Comparison of ENCODE assay signal across 10 cellular contexts in the genomic region with DNA sequence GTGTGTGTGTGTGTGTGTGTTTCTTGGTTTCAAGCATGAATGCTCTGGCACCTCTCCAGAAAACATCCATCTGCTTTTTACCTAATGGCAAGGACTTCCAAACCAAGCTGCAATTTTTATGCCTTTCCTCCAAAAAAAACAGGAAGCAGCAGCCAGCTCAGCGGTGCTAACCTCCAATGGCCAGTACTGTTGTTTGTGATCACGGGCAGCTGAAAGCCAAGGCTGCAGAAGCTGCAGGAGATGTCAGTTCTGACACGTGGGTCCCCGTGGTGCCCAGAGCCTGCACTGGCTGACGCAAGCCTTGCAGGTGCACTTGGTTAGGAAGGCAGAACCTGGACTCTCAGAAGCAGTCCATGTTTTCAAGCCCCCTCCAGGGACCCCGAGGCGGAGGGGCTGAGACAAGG.
A peak's percentile ranks its signal among the peaks of the same experiment; 100 is the strongest.
DNase-seq lines count a peak whose midpoint lies in the region; ATAC-seq, FAIRE-seq and TF ChIP-seq lines count a peak whose summit lies in the region.
"Had no signal": no experiment of that assay in that cellular context is flagged by ENCODE, and none has a peak within 500 bp of the region (broad histone marks: within the 10 kb centered on the region; RNA-seq: fewer than 3 reads in every experiment).

No MANE protein-coding gene starts in this region.

- H3K36me3 ChIP-seq in PC-3 (ENCODE audit: low read depth, low read length) (no peaks in the 10 kb centered on the region), thoracic aorta (no peaks in the 10 kb centered on the region)
- H3K36me3 ChIP-seq: prostate gland had no signal

- H2AFZ ChIP-seq in PC-3 (ENCODE audit: low read length): peak overlapping the region; percentile 63; the same call in 1 of the 2 replicates

- DNase-seq in NOMO-1 treated with DMSO at 0.1 percent for 48 hours (lab: John Stamatoyannopoulos, UW; ENCODE audit: unreplicated experiment): peak; percentile 6
- no peak for DNase-seq in NOMO-1 (lab: John Stamatoyannopoulos, UW; ENCODE audit: unreplicated experiment in 2 of 2)
- peak; percentile 54 for DNase-seq in PC-3
- DNase-seq in fibroblast of the conjunctiva (ENCODE audit: low read depth): peak; percentile 72
- peak; percentile 6 for DNase-seq in thoracic aorta (ENCODE audit: low spot score)
- no peak for DNase-seq in GOT3 (lab: John Stamatoyannopoulos, UW)
- no peak for DNase-seq in T-helper 1 cell
- DNase-seq in D721Med (ENCODE audit: insufficient read length, low spot score): no peak
- DNase-seq: activated CD4-positive, alpha-beta T cell treated with anti-CD3 and anti-CD28 coated beads for 36 hours had no signal

- no peaks in the 10 kb centered on the region for H4K20me1 ChIP-seq in PC-3 (ENCODE audit: low read length)

- no peaks in the 10 kb centered on the region for H3K27me3 ChIP-seq in PC-3 (ENCODE audit: low read length)
- no peaks in the 10 kb centered on the region for H3K27me3 ChIP-seq in thoracic aorta (replicated peaks; ENCODE audit: insufficient read depth)

- CTCF ChIA-PET in PC-3 (lab: Charles Lee): interaction anchor here (0.7 kb wide), 1 partner anchor 297 kb away, joined by 8 read pairs; no protein-coding TSS in a partner anchor

- H3F3A ChIP-seq in PC-3 (ENCODE audit: low read length, unreplicated experiment): no peaks in the 10 kb centered on the region

- no peaks in the 10 kb centered on the region for H3K9me3 ChIP-seq in PC-3 (ENCODE audit: low read length)
- no peaks in the 10 kb centered on the region for H3K9me3 ChIP-seq in thoracic aorta
- H3K9me3 ChIP-seq: prostate gland had no signal

- TF ChIP-seq CTCF in PC-3 (conservative IDR thresholded peaks at IDR 0.05; ENCODE audit: low read depth, low read length) (no peak), thoracic aorta (IDR thresholded peaks at IDR 0.05) (no peak), D721Med (IDR thresholded peaks at IDR 0.05; ENCODE audit: insufficient read depth, missing control alignments) (no peak)

- no TSS peak for BruUV-seq in PC-3 (replicated peaks; lab: Mats Ljungman, UMichigan)

- H3K9me2 ChIP-seq in PC-3 (replicated peaks; ENCODE audit: low read length): no peaks in the 10 kb centered on the region

- H3K9ac ChIP-seq in PC-3 (ENCODE audit: low read length): no peak overlapping the region

- POLR2A ChIA-PET in PC-3 (lab: Charles Lee; ENCODE audit: unreplicated experiment): interaction anchor here (0.5 kb wide), 1 partner anchor 253 kb away, joined by 3 read pairs; no protein-coding TSS in a partner anchor

- H3K27ac ChIP-seq in PC-3 (ENCODE audit: low read length) (no peak overlapping the region), thoracic aorta (peak overlapping the region in 1 of 2 donors; percentile 26)
- H3K27ac ChIP-seq: prostate gland had no signal

- H3K4me3 ChIP-seq in PC-3 (ENCODE audit: low read length): no peak overlapping the region; the same call in 1 of the 2 replicates
- H3K4me3 ChIP-seq in thoracic aorta: peak overlapping the region; percentile 42
- H3K4me3 ChIP-seq: prostate gland had no signal

- intact Hi-C loops in PC-3 (cut with micrococcal nuclease): no loop called here

- peak overlapping the region; percentile 57 for H3K4me2 ChIP-seq in PC-3 (ENCODE audit: low read length)

- H3K4me1 ChIP-seq in PC-3 (ENCODE audit: insufficient read depth, low read length) (peaks cover 6% of the 10 kb centered on the region; the same call in 1 of the 2 replicates), thoracic aorta (ENCODE audit: control insufficient read depth in 1 of 2, low read depth in 2 of 2) (no peaks in the 10 kb centered on the region)
- H3K4me1 ChIP-seq: prostate gland had no signal

- ATAC-seq in PC-3 (peak; percentile 81), thoracic aorta (ENCODE audit: insufficient number of reproducible peaks, low FRiP score, low read depth) (no peak)
- ATAC-seq: activated CD4-positive, alpha-beta T cell treated with anti-CD3 and anti-CD28 coated beads for 36 hours had no signal

- no peak for FAIRE-seq in D721Med (lab: Jason Lieb, UNC)

- no peaks in the 10 kb centered on the region for H3K79me2 ChIP-seq in PC-3 (ENCODE audit: low read length)

Comparison
In these comparisons a context has a peak if more than half of its experiments do, and no peak if none do; other contexts are left out.
1. DNase-seq: peak in NOMO-1 treated with DMSO at 0.1 percent for 48 hours (single experiment), PC-3 (single experiment), fibroblast of the conjunctiva (single experiment) and thoracic aorta (single experiment); none in NOMO-1 (0 of 2), GOT3 (single experiment), T-helper 1 cell (0 of 5) and D721Med (single experiment).